ENCODE assay signal across 24 cellular contexts in the genomic region with DNA sequence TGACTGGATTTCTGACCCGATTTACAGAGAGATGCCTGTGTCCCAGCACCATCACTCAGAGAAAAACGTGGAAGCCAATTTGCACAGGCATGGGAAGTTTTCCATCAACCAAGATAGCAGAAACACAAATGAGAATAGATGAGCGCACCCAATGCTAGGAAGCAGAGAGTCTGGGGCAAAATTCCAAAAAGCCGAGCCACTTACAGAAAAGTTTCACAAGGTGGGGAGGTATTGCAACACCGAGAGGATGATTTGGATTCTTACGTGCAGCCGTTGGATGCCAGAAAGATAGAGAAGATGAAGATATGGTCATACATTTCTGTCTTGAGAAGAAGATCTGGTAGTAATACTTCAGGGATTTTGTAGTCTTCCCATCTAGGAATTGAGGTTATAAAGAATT. TPM values are rescaled to one million over a fixed set of nuclear protein-coding genes. Genes with fewer than 3 reads are reported as not detected.
DNase-seq lines count a peak whose midpoint lies in the region; ATAC-seq, FAIRE-seq and TF ChIP-seq lines count a peak whose summit lies in the region.
"Had no signal": no experiment of that assay in that cellular context is flagged by ENCODE, and none has a peak within 500 bp of the region (broad histone marks: within the 10 kb centered on the region; RNA-seq: fewer than 3 reads in every experiment).

No MANE protein-coding gene starts in this region.

- no peak overlapping the region for H3K4me2 ChIP-seq in HepG2 (ENCODE audit: low read depth, low read length)
- H3K4me2 ChIP-seq: BLaER1 had no signal

- H3K4me1 ChIP-seq in HepG2 (ENCODE audit: insufficient read depth, low read length) (no peaks in the 10 kb centered on the region), right lobe of liver (peaks cover 0 to 14% (median 2%) of the 10 kb centered on the region in 4 donors), testis (no peaks in the 10 kb centered on the region)
- H3K4me1 ChIP-seq in CD4-positive, alpha-beta memory T cell (ENCODE audit: insufficient read depth, low read length): no peaks in the 10 kb centered on the region
- H3K4me1 ChIP-seq: BE2C, BLaER1, Caco-2 had no signal

- under 1% methylated on average over 7 of the region's 7 CpGs for WGBS in HepG2 (ENCODE audit: low lambda C conversion rate)
- WGBS in right lobe of liver (ENCODE audit: insufficient coverage, low coverage, low lambda C conversion rate, missing lambda C conversion rate): 71% methylated on average over 7 of the region's 7 CpGs
- 90 to 93% methylated on average over 7 of the region's 7 CpGs for WGBS in testis, 2 donors

- H3K9me3 ChIP-seq in HepG2 (ENCODE audit: low read length): no peaks in the 10 kb centered on the region
- H3K9me3 ChIP-seq in right lobe of liver: no peaks in the 10 kb centered on the region
- no peaks in the 10 kb centered on the region for H3K9me3 ChIP-seq in CD4-positive, alpha-beta memory T cell (ENCODE audit: control insufficient read depth in 1 of 2, low read length in 2 of 2)
- no peaks in the 10 kb centered on the region for H3K9me3 ChIP-seq in testis
- H3K9me3 ChIP-seq: BE2C, BLaER1, Caco-2 had no signal

- TF ChIP-seq EP300 in HepG2 (IDR thresholded peaks at IDR 0.05; ENCODE audit: low read depth in 2 of 2, low read length in 2 of 2) (no peak), HepG2 (CRISPR knock-in tag; IDR thresholded peaks at IDR 0.05; ENCODE audit: borderline replicate concordance) (no peak)

- intact Hi-C loops in HepG2 (cut with micrococcal nuclease; ENCODE audit: unreplicated experiment): no loop called here
- intact Hi-C loops in right lobe of liver (cut with DNase I): no loop called here
- intact Hi-C loops in CD4-positive, alpha-beta memory T cell (cut with micrococcal nuclease): no loop called here
- intact Hi-C loops in testis (cut with DNase I; ENCODE audit: low total_unique reads): no loop called here

- no peak overlapping the region for H3K9ac ChIP-seq in HepG2 (ENCODE audit: insufficient read depth, low read depth, low read length)
- H3K9ac ChIP-seq: BLaER1 had no signal

- H3K27ac Mint-ChIP-seq in CD4-positive, alpha-beta memory T cell: no peak overlapping the region
- H3K27ac Mint-ChIP-seq: CD4-positive, alpha-beta T cell had no signal

- no peaks in the 10 kb centered on the region for H3K79me2 ChIP-seq in HepG2 (ENCODE audit: insufficient read depth, low read length)

- peaks cover 0 to 3% (median 0%) of the 10 kb centered on the region in 8 donors for H3K9me3 Mint-ChIP-seq in CD4-positive, alpha-beta memory T cell
- H3K9me3 Mint-ChIP-seq: CD4-positive, alpha-beta T cell had no signal

- no peak for TF ChIP-seq RAD21 in HepG2 (CRISPR knock-in tag; IDR thresholded peaks at IDR 0.05)

- TF ChIP-seq CTCF in HepG2 (CRISPR knock-in tag; IDR thresholded peaks at IDR 0.05) (no peak), right lobe of liver (IDR thresholded peaks at IDR 0.05) (no peak), bronchial epithelial cell (IDR thresholded peaks at IDR 0.05; ENCODE audit: insufficient read depth, low read length, severe bottlenecking) (no peak), omental fat pad (IDR thresholded peaks at IDR 0.05) (no peak), testis (IDR thresholded peaks at IDR 0.05) (no peak)

- CTCF ChIA-PET in HepG2 (lab: Yijun Ruan, JAX; ENCODE audit: low intra/inter-chr PET ratio, low total read pairs): no interaction called here
- CTCF ChIA-PET in CD4-positive, alpha-beta memory T cell (lab: Charles Lee; ENCODE audit: partially characterized antibody): no interaction called here

- no TSS peak for BruUV-seq in HepG2 (replicated peaks; lab: Mats Ljungman, UMichigan)

- H3K27me3 Mint-ChIP-seq in CD4-positive, alpha-beta memory T cell: peaks cover 0 to 1% of the 10 kb centered on the region in 2 donors
- H3K27me3 Mint-ChIP-seq: CD4-positive, alpha-beta T cell had no signal

- H3K36me3 Mint-ChIP-seq in CD4-positive, alpha-beta memory T cell: no peaks in the 10 kb centered on the region

- TF ChIP-seq POLR2A in HepG2 (IDR thresholded peaks at IDR 0.05; ENCODE audit: insufficient read depth in 1 of 2, low read depth in 2 of 2, low read length in 2 of 2) (no peak), right lobe of liver (IDR thresholded peaks at IDR 0.05) (no peak), testis (IDR thresholded peaks at IDR 0.05) (no peak)

- FAIRE-seq in HepG2 (lab: Jason Lieb, UNC): no peak
- FAIRE-seq in bronchial epithelial cell (lab: Jason Lieb, UNC): peak; percentile 23
- FAIRE-seq: A204.1, D721Med, G401.6, GM12891, GM19239 had no signal

- POLR2A ChIA-PET in HepG2 (lab: Yijun Ruan, JAX): no interaction called here
- POLR2A ChIA-PET in CD4-positive, alpha-beta memory T cell (lab: Charles Lee; ENCODE audit: partially characterized antibody): no interaction called here

- DNase-seq in HepG2 (ENCODE audit: low spot score) (no peak), right lobe of liver (no peak), bronchial epithelial cell (ENCODE audit: low read depth) (no peak), omental fat pad (ENCODE audit: low spot score) (no peak), medulla oblongata (ENCODE audit: extremely low spot score) (no peak), testis (no peak)
- no peak for DNase-seq in CD4-positive, alpha-beta memory T cell
- DNase-seq: 8988T; ACHN; BE2C; C1 segment of cervical spinal cord; Caco-2; Calu3; CD4-positive, alpha-beta T cell; DMS79 treated with DMSO at 0.1 percent for 48 hours; GF-D8 had no signal

- ATAC-seq in HepG2 (no peak), right lobe of liver (no peak), omental fat pad (ENCODE audit: low FRiP score) (peak; percentile 64)

- in situ Hi-C loops in HepG2 (cut with HindIII; ENCODE audit: extremely low pct_ligation_motif_present, low pct_unique_long_range_greater_than_20kb): no loop called here

- no peak overlapping the region for H3K4me3 Mint-ChIP-seq in CD4-positive, alpha-beta memory T cell
- H3K4me3 Mint-ChIP-seq: CD4-positive, alpha-beta T cell had no signal

- H3K27me3 ChIP-seq in HepG2 (ENCODE audit: control insufficient read depth in 1 of 2, insufficient read depth in 2 of 2, low read length in 2 of 2) (0 out of 5 replicates have a peak, but pooled peaks cover 0 to 11% of the 10 kb centered on the region in 2 experiments), right lobe of liver (no peaks in the 10 kb centered on the region), bronchial epithelial cell (ENCODE audit: control insufficient read depth, insufficient read depth, low read length) (no peaks in the 10 kb centered on the region), testis (no peaks in the 10 kb centered on the region)
- no peaks in the 10 kb centered on the region for H3K27me3 ChIP-seq in CD4-positive, alpha-beta memory T cell (ENCODE audit: insufficient read depth, low read length)
- H3K27me3 ChIP-seq: BE2C, BLaER1 had no signal

- peaks cover 0 to 4% (median 0%) of the 10 kb centered on the region in 4 donors for H3K4me1 Mint-ChIP-seq in CD4-positive, alpha-beta memory T cell

- H3K36me3 ChIP-seq in HepG2 (replicated peaks in 1 of 2; ENCODE audit: control insufficient read depth in 1 of 2, insufficient read depth in 2 of 2, low read length in 2 of 2) (no peaks in the 10 kb centered on the region), right lobe of liver (no peaks in the 10 kb centered on the region), bronchial epithelial cell (ENCODE audit: control insufficient read depth, insufficient read depth, low read length) (no peaks in the 10 kb centered on the region), testis (ENCODE audit: low read depth, missing control alignments) (no peaks in the 10 kb centered on the region)
- H3K36me3 ChIP-seq in CD4-positive, alpha-beta memory T cell (ENCODE audit: insufficient read depth, low read length): no peaks in the 10 kb centered on the region
- H3K36me3 ChIP-seq: BE2C, BLaER1 had no signal

- no peak overlapping the region for H3K27ac ChIP-seq in HepG2 (ENCODE audit: extremely low read length, insufficient read depth, low read length)
- H3K27ac ChIP-seq in right lobe of liver: no peak overlapping the region
- H3K27ac ChIP-seq in CD4-positive, alpha-beta memory T cell (ENCODE audit: low read depth, low read length): no peak overlapping the region
- no peak overlapping the region for H3K27ac ChIP-seq in testis
- H3K27ac ChIP-seq: BLaER1 had no signal

- no peaks in the 10 kb centered on the region for H4K20me1 ChIP-seq in HepG2 (ENCODE audit: insufficient read depth, low read length)
- H4K20me1 ChIP-seq: BLaER1 had no signal

- H2AFZ ChIP-seq in HepG2 (ENCODE audit: low read length): no peak overlapping the region

- H3K4me3 ChIP-seq in HepG2 (replicated peaks in 1 of 3; ENCODE audit: insufficient read depth in 1 of 3, low read depth in 2 of 3, low read length in 3 of 3) (no peak overlapping the region), right lobe of liver (no peak overlapping the region), bronchial epithelial cell (ENCODE audit: low read depth, low read length) (no peak overlapping the region), testis (no peak overlapping the region)
- H3K4me3 ChIP-seq in CD4-positive, alpha-beta memory T cell (ENCODE audit: low read length in 2 of 2): no peak overlapping the region
- H3K4me3 ChIP-seq: BLaER1 had no signal

RNA-seq across cellular contexts. Expression of a gene that starts 57.4 kb away (rescaled TPM):
- total RNA-seq in HepG2 (2016; rRNA removed; fragmentation: Illumina TruSeq; extraction: Trizol) (0.03 and 0.04 TPM in 2 replicates), right lobe of liver (not detected), bronchial epithelial cell (0.26 and 0.64 TPM in 2 replicates), omental fat pad (under 1 TPM in 3 of 4 donors, not detected in 1; under 0.01 to 0.79 (median 0.09) TPM), testis (1 to 10 TPM; 6.1 to 8.8 TPM)
- total RNA-seq in HepG2 (2016; cell fraction: cytosol; rRNA removed; fragmentation: Illumina TruSeq; extraction: Trizol; ENCODE audit: low read depth): under 0.01 and 0.18 TPM in 2 replicates
- 0.04 and 0.06 TPM in 2 replicates for total RNA-seq in HepG2 (2016; cell fraction: insoluble cytoplasmic fraction; rRNA removed; fragmentation: Illumina TruSeq; extraction: Trizol)
- 0.10 and 0.12 TPM in 2 replicates for total RNA-seq in HepG2 (2016; cell fraction: membrane; rRNA removed; fragmentation: Illumina TruSeq; extraction: Trizol)
- total RNA-seq in HepG2 (2016; cell fraction: nucleus; rRNA removed; fragmentation: Illumina TruSeq; extraction: Trizol): 0.16 and 0.19 TPM in 2 replicates
- polyA plus RNA-seq in HepG2 (2011; rRNA removed) (not detected in 2 replicates), testis (ENCODE audit: insufficient read depth, low read depth, low replicate concordance) (24.7 TPM)
- polyA plus RNA-seq in HepG2 (2011; cell fraction: cytosol; rRNA removed): under 0.01 TPM in 1 of 2 replicates, not detected in the other
- polyA plus RNA-seq in HepG2 (2011; cell fraction: nucleus; rRNA removed): 0.02 and 0.09 TPM in 2 replicates
- 0.12 and 0.23 TPM in 2 replicates for polyA plus RNA-seq in HepG2 (2012)
- polyA plus RNA-seq in HepG2 (2016; cell fraction: cytosol; fragmentation: Illumina TruSeq; extraction: Trizol; ENCODE audit: low read depth): not detected in 2 replicates
- 0.36 TPM in 1 of 2 replicates, not detected in the other for polyA plus RNA-seq in HepG2 (2016; cell fraction: insoluble cytoplasmic fraction; fragmentation: Illumina TruSeq; extraction: Trizol; ENCODE audit: low read depth)
- polyA plus RNA-seq in HepG2 (2016; cell fraction: membrane; fragmentation: Illumina TruSeq; extraction: Trizol; ENCODE audit: low read depth): not detected in 2 replicates
- not detected in 2 replicates for polyA plus RNA-seq in HepG2 (2016; cell fraction: nucleus; fragmentation: Illumina TruSeq; extraction: Trizol; ENCODE audit: insufficient read depth, low read depth)
- polyA minus RNA-seq in HepG2 (2011; rRNA and poly(A)+ RNA removed; ENCODE audit: low replicate concordance): 0.10 TPM in 1 of 2 replicates, not detected in the other
- 0.09 and 0.10 TPM in 2 replicates for polyA minus RNA-seq in HepG2 (2011; cell fraction: cytosol; rRNA and poly(A)+ RNA removed)
- polyA minus RNA-seq in HepG2 (2011; cell fraction: nucleus; rRNA and poly(A)+ RNA removed): 0.64 and 0.87 TPM in 2 replicates
- not detected for total RNA-seq in CD4-positive, alpha-beta memory T cell
- not detected for polyA plus RNA-seq in CD4-positive, alpha-beta memory T cell
- total RNA-seq: A673; CD4-positive, alpha-beta T cell had no signal
- polyA plus RNA-seq: AG04450 had no signal
